Comparison of ENCODE assay signal across 28 cellular contexts in the genomic region with DNA sequence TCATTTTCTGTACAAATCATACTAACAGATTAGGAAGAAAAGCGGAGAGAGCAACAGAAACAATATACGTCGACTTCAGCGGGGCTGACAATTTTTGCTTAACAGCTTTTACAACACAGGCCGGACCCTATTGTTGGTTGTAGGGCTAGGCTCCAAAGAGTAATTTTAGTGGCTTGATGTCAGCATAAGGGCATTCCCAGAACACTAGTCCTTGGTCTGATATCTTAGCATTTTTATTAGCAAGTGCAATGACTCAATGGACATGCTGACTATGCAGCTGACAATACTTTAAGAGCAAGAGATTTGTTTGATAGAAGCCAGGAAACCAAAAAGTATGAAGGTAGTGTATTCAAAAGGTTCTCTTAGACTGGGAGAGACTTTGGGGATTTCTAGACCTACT.
"Had no signal": no experiment of that assay in that cellular context is flagged by ENCODE, and none has a peak within 500 bp of the region (broad histone marks: within the 10 kb centered on the region; RNA-seq: fewer than 3 reads in every experiment).

No MANE protein-coding gene starts in this region.

- H3K4me3 ChIP-seq: adrenal gland, body of pancreas, colonic mucosa, esophagus squamous epithelium had no signal

- H3K4me1 ChIP-seq: adrenal gland, body of pancreas, colonic mucosa, esophagus squamous epithelium had no signal

- DNase-seq: activated CD4-positive, alpha-beta memory T cell treated with anti-CD3 and anti-CD28 coated beads for 36 hours; activated CD4-positive, alpha-beta T cell treated with anti-CD3 and anti-CD28 coated beads for 36 hours; activated CD4-positive, alpha-beta T cell treated with anti-CD3 and anti-CD28 coated beads, Interleukin-2, amount 10 ng/mL, durations not matched to agents 24 days and 14 days; activated CD4-positive, CD25-positive, alpha-beta regulatory T cell; activated CD4-positive, CD25-positive, alpha-beta regulatory T cell treated with anti-CD3 and anti-CD28 coated beads, Interleukin-2, amount 50 U/mL, for 72 hours; activated CD8-positive, alpha-beta memory T cell treated with anti-CD3 and anti-CD28 coated beads, Interleukin-2, amount 10 ng/mL, durations not matched to agents 7 days and 5 days; activated CD8-positive, alpha-beta memory T cell treated with anti-CD3 and anti-CD28 coated beads, Interleukin-2, amount 50 U/mL, for 4 hours; activated CD8-positive, alpha-beta T cell treated with anti-CD3 and anti-CD28 coated beads, Interleukin-2, amount 10 ng/mL, durations not matched to agents 7 days and 5 days; activated effector memory CD4-positive, alpha-beta T cell treated with anti-CD3 and anti-CD28 coated beads, Interleukin-2, amount 50 U/mL, for 16 hours; activated naive CD4-positive, alpha-beta T cell treated with anti-CD3 and anti-CD28 coated beads for 36 hours; activated naive CD8-positive, alpha-beta T cell treated with anti-CD3 and anti-CD28 coated beads for 36 hours; activated naive CD8-positive, alpha-beta T cell treated with anti-CD3 and anti-CD28 coated beads, Interleukin-2, amount 50 U/mL, for 24 hours; activated T-cell treated with anti-CD3 and anti-CD28 coated beads, Interleukin-2, amount 50 U/mL, for 1 hour; activated T-cell treated with anti-CD3 and anti-CD28 coated beads, Interleukin-2, amount 50 U/mL, for 48 hours; adrenal gland; amygdala; aorta; body of pancreas; central memory CD4-positive, alpha-beta T cell; cerebellar nuclear complex; colonic mucosa; effector CD8-positive, alpha-beta T cell; esophagus squamous epithelium; foreskin fibroblast; SW 1271; T-cell; T1000 had no signal

- ATAC-seq: activated CD4-positive, alpha-beta T cell treated with anti-CD3 and anti-CD28 coated beads for 36 hours; activated CD8-positive, alpha-beta memory T cell treated with anti-CD3 and anti-CD28 coated beads, Interleukin-2, amount 10 ng/mL, durations not matched to agents 7 days and 5 days; activated CD8-positive, alpha-beta T cell treated with anti-CD3 and anti-CD28 coated beads, Interleukin-2, amount 10 ng/mL, durations not matched to agents 7 days and 5 days; activated naive CD8-positive, alpha-beta T cell treated with anti-CD3 and anti-CD28 coated beads, Interleukin-2, amount 50 U/mL, for 24 hours; body of pancreas; T-cell had no signal

- H3K36me3 ChIP-seq: adrenal gland, colonic mucosa, esophagus squamous epithelium had no signal

- H3K27ac ChIP-seq: adrenal gland, body of pancreas, colonic mucosa, epithelial cell of prostate, esophagus squamous epithelium had no signal

- H3K9me3 ChIP-seq: adrenal gland, colonic mucosa had no signal

- H3K27me3 ChIP-seq: adrenal gland, body of pancreas, colonic mucosa, esophagus squamous epithelium had no signal
